ENCODE assay signal across 7 cellular contexts in the genomic region with DNA sequence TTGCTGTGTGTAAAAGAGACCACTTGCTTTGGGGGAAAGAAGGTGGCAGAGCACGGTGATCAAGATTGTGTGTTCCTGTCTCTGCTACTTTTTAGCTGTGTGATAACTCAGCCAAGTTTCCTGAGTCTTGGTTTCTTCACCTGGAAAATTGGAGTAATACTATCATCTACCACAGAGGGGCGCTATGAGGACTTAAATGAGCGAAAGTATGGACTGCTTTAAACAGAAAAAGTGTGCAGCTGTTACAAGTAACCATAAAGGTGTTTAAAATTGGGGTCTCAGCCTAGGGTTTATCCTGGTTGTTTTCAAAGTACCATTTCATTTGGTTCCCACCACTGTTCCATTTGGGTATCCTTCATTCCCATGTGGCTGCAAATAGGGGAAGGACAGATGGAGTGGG.
DNase-seq lines count a peak whose midpoint lies in the region; ATAC-seq, FAIRE-seq and TF ChIP-seq lines count a peak whose summit lies in the region.

No MANE protein-coding gene starts in this region.

- no peaks in the 10 kb centered on the region for H3K4me1 ChIP-seq in DOHH2 (ENCODE audit: control insufficient read depth, low read length)
- no peaks in the 10 kb centered on the region for H3K4me1 ChIP-seq in keratinocyte (ENCODE audit: control insufficient read depth, extremely low read depth, insufficient read depth, low read length)

- TF ChIP-seq CTCF in DOHH2 (IDR thresholded peaks at IDR 0.05; ENCODE audit: low read depth, low read length, poor library complexity, severe bottlenecking): peak; percentile 46
- TF ChIP-seq CTCF in HFF-Myc (IDR thresholded peaks at IDR 0.05; ENCODE audit: low read depth, low read length, missing control alignments): peak; percentile 34
- TF ChIP-seq CTCF in WTC11 (IDR thresholded peaks at IDR 0.05): peak; percentile 84
- peak in 2 of 3 experiments; percentile 19 to 32 for TF ChIP-seq CTCF in keratinocyte (optimal IDR thresholded peaks at IDR 0.05 in 1 of 3, IDR thresholded peaks at IDR 0.05 in 1 of 3, conservative IDR thresholded peaks at IDR 0.05 in 1 of 3; ENCODE audit: extremely low read depth in 1 of 3, insufficient read depth in 2 of 3, low read length in 3 of 3)

- H3K9me2 ChIP-seq in DOHH2 (replicated peaks; ENCODE audit: control insufficient read depth, low read length): no peaks in the 10 kb centered on the region

- no peak overlapping the region for H3K4me2 ChIP-seq in DOHH2 (ENCODE audit: low read length)
- no peak overlapping the region for H3K4me2 ChIP-seq in keratinocyte (ENCODE audit: control insufficient read depth, extremely low read depth, insufficient read depth, low read depth, low read length)

- H3K27me3 Mint-ChIP-seq in WTC11 (ENCODE audit: low read depth) (no peaks in the 10 kb centered on the region), T-cell (peaks cover 12 to 33% of the 10 kb centered on the region in 2 donors)

- H4K20me1 ChIP-seq in DOHH2 (ENCODE audit: control insufficient read depth, insufficient read depth, low read depth, low read length) (no peaks in the 10 kb centered on the region), keratinocyte (ENCODE audit: control insufficient read depth, extremely low read depth, insufficient read depth, low read length) (no peaks in the 10 kb centered on the region)

- H3K9ac ChIP-seq in keratinocyte (ENCODE audit: control insufficient read depth, extremely low read depth, insufficient read depth, low read length): no peak overlapping the region

- no peak overlapping the region for H3K4me3 Mint-ChIP-seq in WTC11
- no peak overlapping the region for H3K4me3 Mint-ChIP-seq in T-cell

- no peaks in the 10 kb centered on the region for H3K9me1 ChIP-seq in keratinocyte (ENCODE audit: control insufficient read depth, extremely low read depth, insufficient read depth, low read length)

- POLR2A ChIA-PET in WTC11 (lab: Charles Lee): interaction anchor here (0.6 kb wide), 2 partner anchors 138 to 141 kb away, joined by 3 to 10 read pairs; no protein-coding TSS in a partner anchor
- POLR2A ChIA-PET in T-cell (lab: Charles Lee): no interaction called here

- no peaks in the 10 kb centered on the region for H3F3A ChIP-seq in DOHH2 (ENCODE audit: control insufficient read depth, insufficient read depth)

- H3K27ac Mint-ChIP-seq in WTC11: no peak overlapping the region
- H3K27ac Mint-ChIP-seq in T-cell: no peak overlapping the region

- peak; percentile 53 for ATAC-seq in WTC11
- ATAC-seq in T-cell (replicated peaks in 1 of 4): no peak

- CTCF ChIA-PET in WTC11 (lab: Charles Lee) (interaction anchor here (0.6 to 2.1 kb wide), 45 partner anchors 9 to 456 kb away, joined by 3 to 15 read pairs (median 4); partner anchors contain the start of gene WSCD2), T-cell (lab: Charles Lee) (no interaction called here)

- H3K9me3 Mint-ChIP-seq in WTC11 (no peaks in the 10 kb centered on the region), T-cell (no peaks in the 10 kb centered on the region)

- dilution Hi-C loops in keratinocyte (cut with MboI; ENCODE audit: extremely low pct_ligation_motif_present, low sequenced_read_pairs): no loop called here

- H3K36me3 Mint-ChIP-seq in WTC11: no peaks in the 10 kb centered on the region
- no peaks in the 10 kb centered on the region for H3K36me3 Mint-ChIP-seq in T-cell

- DNase-seq in HFF-Myc (ENCODE audit: extremely low read depth, low read depth): no peak
- no peak for DNase-seq in WTC11 (ENCODE audit: low spot score)
- no peak for DNase-seq in keratinocyte (ENCODE audit: low read depth, low spot score)
- DNase-seq in activated CD8-positive, alpha-beta memory T cell treated with anti-CD3 and anti-CD28 coated beads, Interleukin-2, amount 50 U/mL, for 4 hours: no peak
- DNase-seq in SIG-M5 (lab: John Stamatoyannopoulos, UW): no peak
- DNase-seq in T-cell: no peak

- H2AFZ ChIP-seq in keratinocyte (ENCODE audit: control insufficient read depth, low read length): no peak overlapping the region

- no peaks in the 10 kb centered on the region for H3K4me1 Mint-ChIP-seq in WTC11
- H3K4me1 Mint-ChIP-seq in T-cell: no peaks in the 10 kb centered on the region

- no peak for FAIRE-seq in keratinocyte (lab: Jason Lieb, UNC)

- H3K79me2 ChIP-seq in DOHH2 (ENCODE audit: control insufficient read depth, low read length) (no peaks in the 10 kb centered on the region), keratinocyte (ENCODE audit: control insufficient read depth, insufficient read depth, low read length) (no peaks in the 10 kb centered on the region)

- H3K27ac ChIP-seq in DOHH2 (ENCODE audit: low read depth, low read length): no peak overlapping the region
- H3K27ac ChIP-seq in keratinocyte (ENCODE audit: control insufficient read depth, insufficient read depth, low read length): no peak overlapping the region

- no peak overlapping the region for H3K4me3 ChIP-seq in DOHH2 (ENCODE audit: low read length)
- no peak overlapping the region for H3K4me3 ChIP-seq in HFF-Myc (replicated peaks; ENCODE audit: low read depth, low read length)
- no peak overlapping the region for H3K4me3 ChIP-seq in keratinocyte (ENCODE audit: control insufficient read depth in 2 of 3, extremely low read depth in 1 of 3, insufficient read depth in 2 of 3, low read depth in 1 of 3, low read length in 3 of 3)

- H3K9me3 ChIP-seq in DOHH2 (ENCODE audit: control insufficient read depth, insufficient read depth, low read length): no peaks in the 10 kb centered on the region
- H3K9me3 ChIP-seq in keratinocyte (ENCODE audit: control insufficient read depth, low read depth, low read length): no peaks in the 10 kb centered on the region

- no peaks in the 10 kb centered on the region; the same call in 1 of the 2 replicates for H3K27me3 ChIP-seq in DOHH2 (ENCODE audit: control insufficient read depth, low read length)
- H3K27me3 ChIP-seq in keratinocyte (ENCODE audit: control insufficient read depth, extremely low read depth, insufficient read depth, low read length): no peaks in the 10 kb centered on the region

- H3K36me3 ChIP-seq in DOHH2 (ENCODE audit: control insufficient read depth, low read length) (no peaks in the 10 kb centered on the region), keratinocyte (ENCODE audit: control insufficient read depth in 2 of 2, extremely low read depth in 1 of 2, insufficient read depth in 2 of 2, low read length in 2 of 2) (no peaks in the 10 kb centered on the region)

TF ChIP-seq in WTC11, 78 proteins besides CTCF, POLR2A, EP300 and RAD21 (continues in another document):
- no peak for TF ChIP-seq MXD4 (CRISPR knock-in tag; IDR thresholded peaks at IDR 0.05; ENCODE audit: borderline replicate concordance)
- no peak for TF ChIP-seq CBFB (CRISPR knock-in tag; IDR thresholded peaks at IDR 0.05; ENCODE audit: low read depth)
- no peak for TF ChIP-seq AR (CRISPR knock-in tag; IDR thresholded peaks at IDR 0.05)
- no peak for TF ChIP-seq ZNF121 (CRISPR knock-in tag; IDR thresholded peaks at IDR 0.05)
- no peak for TF ChIP-seq NR3C1 (CRISPR knock-in tag; conservative IDR thresholded peaks at IDR 0.05; ENCODE audit: low read depth)
- TF ChIP-seq NFE2L1 (CRISPR knock-in tag; IDR thresholded peaks at IDR 0.05): no peak
- no peak for TF ChIP-seq ELF4 (CRISPR knock-in tag; IDR thresholded peaks at IDR 0.05; ENCODE audit: low read depth)
- TF ChIP-seq, protein P1, sequence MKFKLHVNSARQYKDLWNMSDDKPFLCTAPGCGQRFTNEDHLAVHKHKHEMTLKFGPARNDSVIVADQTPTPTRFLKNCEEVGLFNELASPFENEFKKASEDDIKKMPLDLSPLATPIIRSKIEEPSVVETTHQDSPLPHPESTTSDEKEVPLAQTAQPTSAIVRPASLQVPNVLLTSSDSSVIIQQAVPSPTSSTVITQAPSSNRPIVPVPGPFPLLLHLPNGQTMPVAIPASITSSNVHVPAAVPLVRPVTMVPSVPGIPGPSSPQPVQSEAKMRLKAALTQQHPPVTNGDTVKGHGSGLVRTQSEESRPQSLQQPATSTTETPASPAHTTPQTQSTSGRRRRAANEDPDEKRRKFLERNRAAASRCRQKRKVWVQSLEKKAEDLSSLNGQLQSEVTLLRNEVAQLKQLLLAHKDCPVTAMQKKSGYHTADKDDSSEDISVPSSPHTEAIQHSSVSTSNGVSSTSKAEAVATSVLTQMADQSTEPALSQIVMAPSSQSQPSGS (CRISPR knock-in tag; IDR thresholded peaks at IDR 0.05; ENCODE audit: borderline replicate concordance, low read depth): no peak
- no peak for TF ChIP-seq MYBL2 (CRISPR knock-in tag; IDR thresholded peaks at IDR 0.05)

Comparison
In these comparisons a context has a peak if more than half of its experiments do, and no peak if none do; other contexts are left out.
1. CTCF ChIP-seq: peak in every context shown above with its lines; median percentile 84 in WTC11; 46 in DOHH2; 34 in HFF-Myc; 26 in keratinocyte.